ENCODE assay signal across 8 cellular contexts in genomic region chr16:67807148-67807682, GRCh38. TPM values are rescaled to one million over a fixed set of nuclear protein-coding genes. Genes with fewer than 3 reads are reported as not detected.
DNase-seq lines count a peak whose midpoint lies in the region; ATAC-seq and TF ChIP-seq lines count a peak whose summit lies in the region.

No MANE protein-coding gene starts in this region.

- no peak for ATAC-seq in activated T-cell treated with anti-CD3 and anti-CD28 coated beads, Interleukin-2, amount 50 U/mL, for 4 hours
- ATAC-seq in GM18505 (IDR thresholded peaks at IDR 0.05; ENCODE audit: unreplicated experiment): no peak

- no peak overlapping the region for H3K27ac ChIP-seq in thymus (ENCODE audit: low read depth)

- peaks cover 17% of the 10 kb centered on the region for H3K4me1 ChIP-seq in thymus (ENCODE audit: control insufficient read depth, insufficient read depth, low read length)

- TF ChIP-seq CTCF in kidney epithelial cell (IDR thresholded peaks at IDR 0.05; ENCODE audit: insufficient read depth, low read length, poor library complexity, severe bottlenecking): peak; percentile 14

- peaks cover 6% of the 10 kb centered on the region for H3K36me3 Mint-ChIP-seq in activated T-cell treated with anti-CD3 and anti-CD28 coated beads, Interleukin-2, amount 50 U/mL, for 4 hours (ENCODE audit: insufficient read depth)
- H3K36me3 Mint-ChIP-seq in activated T-helper 2 cell treated with anti-CD3 and anti-CD28 coated beads, Interferon-gamma antibody, Interleukin-2, Interleukin-4, amounts not matched to agents 10 μg/mL and 5 μg/mL and 100 μg/mL, durations not matched to agents 14 hours and 24 hours and 36 hours (ENCODE audit: low read depth): peaks cover 26% of the 10 kb centered on the region

- H3K36me3 ChIP-seq in kidney epithelial cell (ENCODE audit: control insufficient read depth, insufficient read depth, low read length) (peaks cover 2% of the 10 kb centered on the region), thymus (ENCODE audit: control insufficient read depth, insufficient read depth) (peaks cover 4% of the 10 kb centered on the region)

- peak overlapping the region; percentile 89 for H3K4me3 Mint-ChIP-seq in activated T-cell treated with anti-CD3 and anti-CD28 coated beads, Interleukin-2, amount 50 U/mL, for 4 hours
- peak overlapping the region; percentile 95 for H3K4me3 Mint-ChIP-seq in activated T-helper 2 cell treated with anti-CD3 and anti-CD28 coated beads, Interferon-gamma antibody, Interleukin-2, Interleukin-4, amounts not matched to agents 10 μg/mL and 5 μg/mL and 100 μg/mL, durations not matched to agents 14 hours and 24 hours and 36 hours (ENCODE audit: low read depth)

- DNase-seq in activated T-cell treated with anti-CD3 and anti-CD28 coated beads, Interleukin-2, amount 50 U/mL, for 4 hours: no peak
- DNase-seq in activated T-cell treated with anti-CD3 and anti-CD28 coated beads, Interleukin-2, amount 50 U/mL, for 1 hour: no peak
- DNase-seq in activated T-helper 2 cell treated with anti-CD3 and anti-CD28 coated beads, Interferon-gamma antibody, Interleukin-2, Interleukin-4, amounts not matched to agents 10 μg/mL and 5 μg/mL and 100 μg/mL, durations not matched to agents 14 hours and 24 hours and 36 hours (ENCODE audit: low spot score): no peak
- DNase-seq in kidney epithelial cell (ENCODE audit: low read depth): no peak
- DNase-seq in putamen (ENCODE audit: low spot score): no peak
- DNase-seq in HuH-7 (ENCODE audit: low spot score): no peak

- H3K4me3 ChIP-seq in kidney epithelial cell (ENCODE audit: low read depth, low read length) (peak overlapping the region; percentile 89), thymus (ENCODE audit: low read length) (peak overlapping the region; percentile 69)

- intact Hi-C loops in activated T-helper 2 cell treated with anti-CD3 and anti-CD28 coated beads, Interferon-gamma antibody, Interleukin-2, Interleukin-4, amounts not matched to agents 10 μg/mL and 5 μg/mL and 100 μg/mL, durations not matched to agents 14 hours and 24 hours and 36 hours (cut with micrococcal nuclease): loop anchor here (2.0 to 10.0 kb wide), 3 partner anchors 90 to 282 kb away; partner anchors contain the start of genes ACD, GFOD2, PARD6A and RIPOR1

- H3K4me1 Mint-ChIP-seq in activated T-cell treated with anti-CD3 and anti-CD28 coated beads, Interleukin-2, amount 50 U/mL, for 4 hours (ENCODE audit: low read depth): peaks cover 34% of the 10 kb centered on the region
- H3K4me1 Mint-ChIP-seq in activated T-helper 2 cell treated with anti-CD3 and anti-CD28 coated beads, Interferon-gamma antibody, Interleukin-2, Interleukin-4, amounts not matched to agents 10 μg/mL and 5 μg/mL and 100 μg/mL, durations not matched to agents 14 hours and 24 hours and 36 hours (ENCODE audit: low read depth): peaks cover 26% of the 10 kb centered on the region

- H3K27ac Mint-ChIP-seq in activated T-helper 2 cell treated with anti-CD3 and anti-CD28 coated beads, Interferon-gamma antibody, Interleukin-2, Interleukin-4, amounts not matched to agents 10 μg/mL and 5 μg/mL and 100 μg/mL, durations not matched to agents 14 hours and 24 hours and 36 hours: peak overlapping the region; percentile 94

- no peaks in the 10 kb centered on the region for H3K9me3 ChIP-seq in thymus (ENCODE audit: control insufficient read depth)

- TF ChIP-seq POLR2A in GM18505 (IDR thresholded peaks at IDR 0.05; ENCODE audit: borderline replicate concordance, extremely low read depth, insufficient read depth, insufficient read length): no peak

- H3K27me3 Mint-ChIP-seq in activated T-cell treated with anti-CD3 and anti-CD28 coated beads, Interleukin-2, amount 50 U/mL, for 4 hours (ENCODE audit: low read depth): no peaks in the 10 kb centered on the region
- H3K27me3 Mint-ChIP-seq in activated T-helper 2 cell treated with anti-CD3 and anti-CD28 coated beads, Interferon-gamma antibody, Interleukin-2, Interleukin-4, amounts not matched to agents 10 μg/mL and 5 μg/mL and 100 μg/mL, durations not matched to agents 14 hours and 24 hours and 36 hours (ENCODE audit: low read depth): peaks cover 3% of the 10 kb centered on the region

- WGBS in thymus: 41% methylated on average over 24 of the region's 24 CpGs

- H3K27me3 ChIP-seq in kidney epithelial cell (ENCODE audit: control insufficient read depth, insufficient read depth, low read length) (no peaks in the 10 kb centered on the region), thymus (ENCODE audit: control insufficient read depth, insufficient read depth) (no peaks in the 10 kb centered on the region)

- no peaks in the 10 kb centered on the region for H3K9me3 Mint-ChIP-seq in activated T-cell treated with anti-CD3 and anti-CD28 coated beads, Interleukin-2, amount 50 U/mL, for 4 hours
- no peaks in the 10 kb centered on the region for H3K9me3 Mint-ChIP-seq in activated T-helper 2 cell treated with anti-CD3 and anti-CD28 coated beads, Interferon-gamma antibody, Interleukin-2, Interleukin-4, amounts not matched to agents 10 μg/mL and 5 μg/mL and 100 μg/mL, durations not matched to agents 14 hours and 24 hours and 36 hours

RNA-seq across cellular contexts. Expression of gene TSNAXIP1, which starts 0.5 kb away (rescaled TPM):
- total RNA-seq in activated T-cell treated with anti-CD3 and anti-CD28 coated beads, Interleukin-2, amount 50 U/mL, for 4 hours: 1 to 10 TPM in 2 of 3 donors, under 1 TPM in 1; 0.79 to 1.4 (median 1.3) TPM
- total RNA-seq in activated T-helper 2 cell treated with anti-CD3 and anti-CD28 coated beads, Interferon-gamma antibody, Interleukin-2, Interleukin-4, amounts not matched to agents 10 μg/mL and 5 μg/mL and 100 μg/mL, durations not matched to agents 14 hours and 24 hours and 36 hours: 0.51 and 1.0 TPM in 2 replicates
- 0.62 and 0.63 TPM in 2 replicates for total RNA-seq in kidney epithelial cell
- 2.0 TPM for polyA plus RNA-seq in thymus

RNA-seq across cellular contexts. Expression of gene RANBP10, which starts 0.9 kb away (rescaled TPM):
- 10 to 100 TPM; 17.2 to 17.9 (median 17.8) TPM for total RNA-seq in activated T-cell treated with anti-CD3 and anti-CD28 coated beads, Interleukin-2, amount 50 U/mL, for 4 hours
- total RNA-seq in activated T-helper 2 cell treated with anti-CD3 and anti-CD28 coated beads, Interferon-gamma antibody, Interleukin-2, Interleukin-4, amounts not matched to agents 10 μg/mL and 5 μg/mL and 100 μg/mL, durations not matched to agents 14 hours and 24 hours and 36 hours: 16.5 and 17.3 TPM in 2 replicates
- 11.0 and 12.5 TPM in 2 replicates for total RNA-seq in kidney epithelial cell
- polyA plus RNA-seq in thymus: 10.7 TPM

RNA-seq across cellular contexts. Expression of gene THAP11, which starts 34.9 kb away (rescaled TPM):
- 10 to 100 TPM; 42.1 to 51.4 (median 43.1) TPM for total RNA-seq in activated T-cell treated with anti-CD3 and anti-CD28 coated beads, Interleukin-2, amount 50 U/mL, for 4 hours
- total RNA-seq in activated T-helper 2 cell treated with anti-CD3 and anti-CD28 coated beads, Interferon-gamma antibody, Interleukin-2, Interleukin-4, amounts not matched to agents 10 μg/mL and 5 μg/mL and 100 μg/mL, durations not matched to agents 14 hours and 24 hours and 36 hours: 43.0 and 45.1 TPM in 2 replicates
- 38.3 and 44.0 TPM in 2 replicates for total RNA-seq in kidney epithelial cell
- 25.7 TPM for polyA plus RNA-seq in thymus

RNA-seq across cellular contexts. Expression of gene NUTF2, which starts 39.5 kb away (rescaled TPM):
- 100 to 1,000 TPM; 170 to 182 (median 182) TPM for total RNA-seq in activated T-cell treated with anti-CD3 and anti-CD28 coated beads, Interleukin-2, amount 50 U/mL, for 4 hours
- total RNA-seq in activated T-helper 2 cell treated with anti-CD3 and anti-CD28 coated beads, Interferon-gamma antibody, Interleukin-2, Interleukin-4, amounts not matched to agents 10 μg/mL and 5 μg/mL and 100 μg/mL, durations not matched to agents 14 hours and 24 hours and 36 hours: 165 and 177 TPM in 2 replicates
- total RNA-seq in kidney epithelial cell: 156 and 287 TPM in 2 replicates
- 106 TPM for polyA plus RNA-seq in thymus

RNA-seq across cellular contexts. Expression of gene CENPT, which starts 40.3 kb away (rescaled TPM):
- 10 to 100 TPM; 40.4 to 52.0 (median 46.3) TPM for total RNA-seq in activated T-cell treated with anti-CD3 and anti-CD28 coated beads, Interleukin-2, amount 50 U/mL, for 4 hours
- 38.6 and 50.1 TPM in 2 replicates for total RNA-seq in activated T-helper 2 cell treated with anti-CD3 and anti-CD28 coated beads, Interferon-gamma antibody, Interleukin-2, Interleukin-4, amounts not matched to agents 10 μg/mL and 5 μg/mL and 100 μg/mL, durations not matched to agents 14 hours and 24 hours and 36 hours
- 30.3 and 45.5 TPM in 2 replicates for total RNA-seq in kidney epithelial cell
- polyA plus RNA-seq in thymus: 101 TPM
